In genomic region chr17:71938340-71939010, GRCh38 we compare ENCODE assay signal across 16 cellular contexts.
DNase-seq lines count a peak whose midpoint lies in the region; ATAC-seq and TF ChIP-seq lines count a peak whose summit lies in the region.
"Had no signal": no experiment of that assay in that cellular context is flagged by ENCODE, and none has a peak within 500 bp of the region (broad histone marks: within the 10 kb centered on the region; RNA-seq: fewer than 3 reads in every experiment).

No MANE protein-coding gene starts in this region.

- no peaks in the 10 kb centered on the region for H3K79me2 ChIP-seq in PC-3 (ENCODE audit: low read length)

- no peaks in the 10 kb centered on the region for H3K9me3 ChIP-seq in mesenchymal stem cell (ENCODE audit: control insufficient read depth, low read length)
- H3K9me3 ChIP-seq in tibial artery: no peaks in the 10 kb centered on the region
- no peaks in the 10 kb centered on the region for H3K9me3 ChIP-seq in PC-3 (ENCODE audit: low read length)

- no peak overlapping the region for H2AK5ac ChIP-seq in mesenchymal stem cell (ENCODE audit: low read length, severe bottlenecking)

- no peak for TF ChIP-seq CTCF in coronary artery (IDR thresholded peaks at IDR 0.05)
- TF ChIP-seq CTCF in tibial artery (IDR thresholded peaks at IDR 0.05): no peak
- no peak for TF ChIP-seq CTCF in PC-3 (conservative IDR thresholded peaks at IDR 0.05; ENCODE audit: low read depth, low read length)

- no peak for ATAC-seq in PC-3
- ATAC-seq: CD8-positive, alpha-beta T cell; HepG2; Panc1 had no signal

- no peak overlapping the region for H3K4me2 ChIP-seq in mesenchymal stem cell (ENCODE audit: low read length, poor library complexity, severe bottlenecking)
- no peak overlapping the region for H3K4me2 ChIP-seq in PC-3 (ENCODE audit: low read length)

- BruUV-seq in PC-3 (replicated peaks; lab: Mats Ljungman, UMichigan): no TSS peak

- no peak overlapping the region for H3K18ac ChIP-seq in mesenchymal stem cell (ENCODE audit: low read depth in 1 of 2, low read length in 2 of 2)

- DNase-seq in EH (ENCODE audit: low read depth) (peak; percentile 16), coronary artery (ENCODE audit: low spot score) (no peak), mesenchymal stem cell (peak; percentile 9), tibial artery (no peak), NCI-H1436 (lab: John Stamatoyannopoulos, UW) (no peak), PC-3 (no peak), NCI-H526 (lab: John Stamatoyannopoulos, UW) (no peak)
- DNase-seq: ACHN; CD8-positive, alpha-beta T cell; DMS79; KBM-7; NCI-H187; NCI-H2227 treated with DMSO at 0.1 percent for 48 hours; NCI-H524 had no signal

- CTCF ChIA-PET in PC-3 (lab: Charles Lee): no interaction called here

- H3K27me3 ChIP-seq in mesenchymal stem cell (ENCODE audit: control insufficient read depth in 1 of 2, insufficient read depth in 1 of 2, low read length in 2 of 2) (no peaks in the 10 kb centered on the region), tibial artery (no peaks in the 10 kb centered on the region), PC-3 (ENCODE audit: low read length) (no peaks in the 10 kb centered on the region)

- no peaks in the 10 kb centered on the region for H4K20me1 ChIP-seq in PC-3 (ENCODE audit: low read length)

- H3K9me2 ChIP-seq in PC-3 (replicated peaks; ENCODE audit: low read length): no peaks in the 10 kb centered on the region

- POLR2A ChIA-PET in PC-3 (lab: Charles Lee; ENCODE audit: unreplicated experiment): interaction anchor here (0.6 kb wide), 1 partner anchor 13 kb away, joined by 7 read pairs; no protein-coding TSS in a partner anchor

- H3K14ac ChIP-seq in mesenchymal stem cell (ENCODE audit: low read length in 2 of 2): no peak overlapping the region

- no peak overlapping the region for H2BK5ac ChIP-seq in mesenchymal stem cell (ENCODE audit: low read depth, low read length, poor library complexity, severe bottlenecking)

- intact Hi-C loops in tibial artery (cut with DNase I; ENCODE audit: low total_unique reads) (no loop called here), PC-3 (cut with micrococcal nuclease) (no loop called here)

- no peak overlapping the region for H2BK12ac ChIP-seq in mesenchymal stem cell (ENCODE audit: low read length in 2 of 2)

- H3K9ac ChIP-seq in mesenchymal stem cell (ENCODE audit: low read length) (no peak overlapping the region), PC-3 (ENCODE audit: low read length) (no peak overlapping the region)

- no peak overlapping the region for H4K8ac ChIP-seq in mesenchymal stem cell (ENCODE audit: low read length)

- H2AFZ ChIP-seq in mesenchymal stem cell (ENCODE audit: low read depth, low read length): no peak overlapping the region
- no peak overlapping the region for H2AFZ ChIP-seq in PC-3 (ENCODE audit: low read length)

- no peak overlapping the region for H3K4ac ChIP-seq in mesenchymal stem cell (ENCODE audit: low read depth in 1 of 2, low read length in 2 of 2)

- no peak overlapping the region for H2BK120ac ChIP-seq in mesenchymal stem cell (ENCODE audit: low read depth, low read length)

- H3K23ac ChIP-seq in mesenchymal stem cell (ENCODE audit: low read length in 2 of 2): no peak overlapping the region

- H4K91ac ChIP-seq in mesenchymal stem cell (ENCODE audit: low read length): no peak overlapping the region

- H3K36me3 ChIP-seq in mesenchymal stem cell (ENCODE audit: control insufficient read depth in 1 of 2, insufficient read depth in 2 of 2, low read depth in 1 of 2, low read length in 2 of 2) (no peaks in the 10 kb centered on the region), tibial artery (no peaks in the 10 kb centered on the region), PC-3 (ENCODE audit: low read depth, low read length) (no peaks in the 10 kb centered on the region)

- WGBS in mesenchymal stem cell: 86% methylated on average over 9 of the region's 9 CpGs

- H3K4me1 ChIP-seq in mesenchymal stem cell (ENCODE audit: control insufficient read depth, insufficient read depth, low read depth, low read length) (no peaks in the 10 kb centered on the region), tibial artery (peaks cover 0 to 33% (median 3%) of the 10 kb centered on the region in 4 donors), PC-3 (ENCODE audit: insufficient read depth, low read length) (peaks cover 44% of the 10 kb centered on the region)

- no peaks in the 10 kb centered on the region for H3F3A ChIP-seq in PC-3 (ENCODE audit: low read length, unreplicated experiment)

- no peak overlapping the region for H2BK15ac ChIP-seq in mesenchymal stem cell (ENCODE audit: low read depth, poor library complexity, severe bottlenecking)

- peak overlapping the region; percentile 48 for H3K4me3 ChIP-seq in coronary artery
- H3K4me3 ChIP-seq in mesenchymal stem cell (ENCODE audit: insufficient read depth in 1 of 2, low read depth in 1 of 2, low read length in 2 of 2): no peak overlapping the region
- H3K4me3 ChIP-seq in tibial artery: peak overlapping the region; percentile 36 to 43
- H3K4me3 ChIP-seq in PC-3 (ENCODE audit: low read length): no peak overlapping the region

- no peaks in the 10 kb centered on the region for H3K79me1 ChIP-seq in mesenchymal stem cell (replicated peaks; ENCODE audit: low read length, poor library complexity, severe bottlenecking)

- H3K27ac ChIP-seq in coronary artery (peak overlapping the region; percentile 27 to 66), mesenchymal stem cell (ENCODE audit: low read length, poor library complexity, severe bottlenecking) (no peak overlapping the region), tibial artery (peak overlapping the region; percentile 70), PC-3 (ENCODE audit: low read length) (no peak overlapping the region)

Comparison
In these comparisons a context has a peak if more than half of its experiments do, and no peak if none do; other contexts are left out.
1. DNase-seq: peak in EH (single experiment) and mesenchymal stem cell (single experiment); none in coronary artery (single experiment), tibial artery (0 of 2), NCI-H1436 (single experiment), PC-3 (single experiment) and NCI-H526 (0 of 2).
2. H3K27ac ChIP-seq: peak in coronary artery (2 of 2) and tibial artery (2 of 2); none in mesenchymal stem cell (single experiment) and PC-3 (single experiment).
3. H3K4me3 ChIP-seq: peak in coronary artery (single experiment) and tibial artery (2 of 2); none in mesenchymal stem cell (0 of 2) and PC-3 (single experiment).